32 cellular contexts compared by ENCODE assay signal in the genomic region with DNA sequence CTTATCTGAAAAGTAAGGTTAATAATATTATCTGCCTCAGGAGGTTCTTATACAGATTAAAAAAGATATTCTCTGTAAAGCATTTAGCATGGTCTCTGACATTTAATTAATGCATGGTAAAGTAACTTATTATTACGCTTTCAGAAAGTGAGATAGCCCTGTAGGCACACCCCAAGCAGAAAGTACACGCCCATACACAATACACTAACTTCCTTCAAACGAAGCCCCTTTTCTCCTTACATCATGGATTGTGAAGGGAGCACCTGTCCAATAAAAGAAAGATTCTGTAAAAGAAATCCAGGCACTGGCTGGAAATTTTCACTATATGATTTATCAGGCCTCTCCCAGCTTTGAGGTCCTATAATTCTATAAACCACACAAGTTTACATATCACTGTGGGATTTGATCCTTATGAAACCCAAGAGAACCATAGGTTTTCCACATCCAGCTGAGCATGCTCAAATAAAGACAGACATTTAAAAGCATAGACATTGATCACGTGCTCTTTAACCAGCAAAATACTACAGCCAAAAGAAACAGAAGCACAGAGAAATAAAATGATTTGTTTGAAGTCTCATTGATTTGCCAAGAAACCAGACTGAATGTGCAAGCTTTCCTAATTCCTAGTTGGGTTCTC. TPM values are rescaled to one million over a fixed set of nuclear protein-coding genes. Genes with fewer than 3 reads are reported as not detected.
DNase-seq lines count a peak whose midpoint lies in the region; ATAC-seq, FAIRE-seq and TF ChIP-seq lines count a peak whose summit lies in the region.
"Had no signal": no experiment of that assay in that cellular context is flagged by ENCODE, and none has a peak within 500 bp of the region (broad histone marks: within the 10 kb centered on the region; RNA-seq: fewer than 3 reads in every experiment).

No MANE protein-coding gene starts in this region.

- H3K36me3 ChIP-seq in PC-9 (ENCODE audit: low read depth): no peaks in the 10 kb centered on the region
- H3K36me3 ChIP-seq: BLaER1 treated with 17β-estradiol and CSF1 and Interleukin-3, amounts not matched to agents 10 nM and 100 nM; heart left ventricle; neural progenitor cell; upper lobe of right lung had no signal

- 69% methylated on average over 4 of the region's 4 CpGs for WGBS in A549 (ENCODE audit: missing lambda C conversion rate)

- H3K4me2 ChIP-seq in A549 (peak overlapping the region; percentile 53), PC-9 (peak overlapping the region; percentile 59)
- H3K4me2 ChIP-seq: neural progenitor cell had no signal

- H4K20me1 ChIP-seq in PC-9 (ENCODE audit: insufficient read depth): no peaks in the 10 kb centered on the region
- H4K20me1 ChIP-seq: BLaER1 treated with 17β-estradiol and CSF1 and Interleukin-3, amounts not matched to agents 10 nM and 100 nM had no signal

- TF ChIP-seq CTCF in A549 (IDR thresholded peaks at IDR 0.05): no peak
- no peak for TF ChIP-seq CTCF in GM12865 (IDR thresholded peaks at IDR 0.05; ENCODE audit: insufficient read depth, low read depth, low read length, missing control alignments)
- TF ChIP-seq CTCF in PC-9 (conservative IDR thresholded peaks at IDR 0.05): no peak

- H3K27ac ChIP-seq in A549: peak overlapping the region in 1 of 2 experiments; percentile 9; a peak in 2 of 6 replicates
- H3K27ac ChIP-seq in PC-9: no peak overlapping the region
- H3K27ac ChIP-seq: BLaER1 treated with 17β-estradiol and CSF1 and Interleukin-3, amounts not matched to agents 10 nM and 100 nM; heart left ventricle; neural progenitor cell; RWPE1; SK-N-MC; upper lobe of right lung had no signal

- no peak for TF ChIP-seq RAD21 in A549 (conservative IDR thresholded peaks at IDR 0.05 in 1 of 2, IDR thresholded peaks at IDR 0.05 in 1 of 2)

- BruUV-seq in PC-9 (replicated peaks; lab: Mats Ljungman, UMichigan): no TSS peak

- no peaks in the 10 kb centered on the region for H3K27me3 ChIP-seq in PC-9 (ENCODE audit: insufficient read depth, low read depth)
- H3K27me3 ChIP-seq: BLaER1 treated with 17β-estradiol and CSF1 and Interleukin-3, amounts not matched to agents 10 nM and 100 nM; heart left ventricle; neural progenitor cell; upper lobe of right lung had no signal

- H3K4me3 ChIP-seq in A549 (no peak overlapping the region), GM12865 (ENCODE audit: low read depth, low read length) (peak overlapping the region; percentile 16), PC-9 (no peak overlapping the region)
- H3K4me3 ChIP-seq: BLaER1 treated with 17β-estradiol and CSF1 and Interleukin-3, amounts not matched to agents 10 nM and 100 nM; heart left ventricle; lung; neural progenitor cell; SK-N-MC; upper lobe of right lung had no signal

- no peak for ATAC-seq in A549
- peak; percentile 57 for ATAC-seq in left colon
- ATAC-seq in HG02840 (IDR thresholded peaks at IDR 0.05; ENCODE audit: low FRiP score, unreplicated experiment): no peak
- ATAC-seq in HG02678 (IDR thresholded peaks at IDR 0.05; ENCODE audit: unreplicated experiment): no peak
- ATAC-seq: heart left ventricle, sciatic nerve had no signal

- peaks cover 12% of the 10 kb centered on the region for H3F3A ChIP-seq in PC-9 (ENCODE audit: insufficient read depth, low read depth)

- CTCF ChIA-PET in A549 (lab: Yijun Ruan, JAX): interaction anchor here (1.1 to 2.0 kb wide), 4 partner anchors 9 to 16 kb away, joined by 3 to 5 read pairs (median 4); no protein-coding TSS in a partner anchor
- CTCF ChIA-PET in PC-9 (lab: Charles Lee): no interaction called here

- POLR2A ChIA-PET in A549 (lab: Yijun Ruan, JAX): no interaction called here
- POLR2A ChIA-PET in PC-9 (lab: Charles Lee; ENCODE audit: unreplicated experiment): no interaction called here

- FAIRE-seq in A549 (lab: Jason Lieb, UNC): no peak

- H3K9me2 ChIP-seq in PC-9 (ENCODE audit: insufficient read depth): no peaks in the 10 kb centered on the region

- H2AFZ ChIP-seq in PC-9: no peak overlapping the region; the same call in 1 of the 2 replicates
- H2AFZ ChIP-seq: neural progenitor cell had no signal

- TF ChIP-seq EP300 in A549 (IDR thresholded peaks at IDR 0.05): no peak

- no peak for TF ChIP-seq POLR2A in A549 (IDR thresholded peaks at IDR 0.05; ENCODE audit: low read length)

- DNase-seq in A549 (ENCODE audit: low read depth in 1 of 2, low spot score in 1 of 2): no peak
- DNase-seq in GM12865 (ENCODE audit: low read depth): no peak
- no peak for DNase-seq in PC-9
- DNase-seq in left colon: no peak
- DNase-seq in LoVo (ENCODE audit: low spot score): no peak
- no peak for DNase-seq in UCSD-AML1 (lab: John Stamatoyannopoulos, UW; ENCODE audit: unreplicated experiment)
- DNase-seq: activated CD4-positive, alpha-beta T cell treated with anti-CD3 and anti-CD28 coated beads for 36 hours; activated naive CD4-positive, alpha-beta T cell treated with anti-CD3 and anti-CD28 coated beads, Interleukin-2, amount 10 ng/mL, durations not matched to agents 7 days and 5 days; amniotic stem cell; Calu3; DMS79 treated with DMSO at 0.1 percent for 48 hours; effector memory CD4-positive, alpha-beta T cell; GOT3; heart left ventricle; HFFc6; IMR-90; NCI-H1092 treated with DMSO at 0.1 percent for 48 hours; NCI-H1930; NCI-H524 treated with DMSO at 0.1 percent for 48 hours; posterior cingulate gyrus; stimulated activated CD4-positive, alpha-beta T cell treated with anti-CD3 and anti-CD28 coated beads, Interleukin-4, amount 100 ng/mL, for 4 hours; stimulated activated naive B cell treated with anti-CD40 and anti-IgM and Interleukin-4, amounts not matched to agents 10 μg/mL and 1 μg/mL and 100 μg/mL, for 72 hours; T-helper 2 cell; upper lobe of right lung had no signal

- peaks cover 34% of the 10 kb centered on the region for H3K4me1 ChIP-seq in A549
- peaks cover 23% of the 10 kb centered on the region for H3K4me1 ChIP-seq in PC-9 (replicated peaks; ENCODE audit: insufficient read depth)
- H3K4me1 ChIP-seq: neural progenitor cell had no signal

- intact Hi-C loops in PC-9 (cut with micrococcal nuclease; ENCODE audit: unreplicated experiment): no loop called here
- intact Hi-C loops in left colon (cut with DNase I, micrococcal nuclease): loop anchor here in 1 of 2 donors (10.0 kb wide), 1 partner anchor 397 kb away; the partner anchor contains the start of gene HMHB1

- no peaks in the 10 kb centered on the region for H3K79me2 ChIP-seq in PC-9 (ENCODE audit: low read depth)

- H3K9me3 ChIP-seq in A549 (no peaks in the 10 kb centered on the region), PC-9 (ENCODE audit: insufficient read depth, low read depth) (no peaks in the 10 kb centered on the region)
- H3K9me3 ChIP-seq: heart left ventricle, upper lobe of right lung had no signal

TF ChIP-seq in A549, 52 proteins besides CTCF, POLR2A, EP300 and RAD21:
- no peak for TF ChIP-seq SMC3 (IDR thresholded peaks at IDR 0.05)
- no peak for TF ChIP-seq ZSCAN20 (CRISPR knock-in tag; IDR thresholded peaks at IDR 0.05)
- TF ChIP-seq NR3C1 (IDR thresholded peaks at IDR 0.05): no peak
- TF ChIP-seq, protein P1, sequence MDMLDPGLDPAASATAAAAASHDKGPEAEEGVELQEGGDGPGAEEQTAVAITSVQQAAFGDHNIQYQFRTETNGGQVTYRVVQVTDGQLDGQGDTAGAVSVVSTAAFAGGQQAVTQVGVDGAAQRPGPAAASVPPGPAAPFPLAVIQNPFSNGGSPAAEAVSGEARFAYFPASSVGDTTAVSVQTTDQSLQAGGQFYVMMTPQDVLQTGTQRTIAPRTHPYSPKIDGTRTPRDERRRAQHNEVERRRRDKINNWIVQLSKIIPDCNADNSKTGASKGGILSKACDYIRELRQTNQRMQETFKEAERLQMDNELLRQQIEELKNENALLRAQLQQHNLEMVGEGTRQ (IDR thresholded peaks at IDR 0.05): peak; percentile 34; the same call in 1 of the 2 replicates
- no peak for TF ChIP-seq REST (IDR thresholded peaks at IDR 0.05)
- TF ChIP-seq EHF (CRISPR knock-in tag; IDR thresholded peaks at IDR 0.05): no peak
- no peak for TF ChIP-seq TP53 (CRISPR knock-in tag; IDR thresholded peaks at IDR 0.05)

RNA-seq across cellular contexts. Expression of gene NR3C1, which starts 14.1 kb away (rescaled TPM):
- polyA plus RNA-seq in A549 (2011; rRNA removed) (73.0 and 79.5 TPM in 2 replicates), A549 (2017; fragmentation: RNase III; extraction: RNeasy Plus Mini Kit Qiagen cat#74134 plus additional on column Dnase treatment) (46.5 to 48.8 TPM (median 48.2 TPM) in 3 replicates)
- 14.9 and 18.7 TPM in 2 replicates for polyA plus RNA-seq in A549 (2012; cell fraction: cytosol; rRNA removed)
- polyA plus RNA-seq in A549 (2012; cell fraction: nucleus; rRNA removed): 10.0 and 13.8 TPM in 2 replicates
- polyA minus RNA-seq in A549 (2011; rRNA and poly(A)+ RNA removed): 82.2 and 84.0 TPM in 2 replicates
- total RNA-seq in PC-9 (2021) (48.8 and 52.8 TPM in 2 replicates), left colon (10 to 100 TPM; 19.9 to 26.3 TPM)
